In the genomic region with DNA sequence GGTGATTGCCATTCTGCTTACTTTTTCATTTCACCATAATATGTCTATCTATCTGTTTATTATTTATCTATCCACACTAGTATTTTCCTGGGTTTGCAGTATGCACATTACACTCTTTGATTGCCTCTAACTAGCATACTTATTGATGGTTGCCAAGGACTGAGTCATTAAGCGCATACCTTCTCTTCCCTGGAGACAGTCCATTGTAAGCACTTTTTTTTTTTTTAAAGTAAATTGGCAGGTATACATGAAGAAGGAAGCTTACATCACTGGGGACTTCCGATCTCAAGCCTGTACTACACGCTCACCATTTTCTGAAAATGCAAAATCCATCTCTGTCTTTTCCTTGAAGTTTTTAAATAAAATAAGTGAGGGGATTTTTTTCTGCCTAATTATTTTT, we compare ENCODE assay signal across 1 cellular context.
TF ChIP-seq lines count a peak whose summit lies in the region.

No MANE protein-coding gene starts in this region.

TF ChIP-seq in GM23338, 12 proteins besides CTCF, POLR2A, EP300 and RAD21 (continued from another document):
- TF ChIP-seq, protein P1, sequence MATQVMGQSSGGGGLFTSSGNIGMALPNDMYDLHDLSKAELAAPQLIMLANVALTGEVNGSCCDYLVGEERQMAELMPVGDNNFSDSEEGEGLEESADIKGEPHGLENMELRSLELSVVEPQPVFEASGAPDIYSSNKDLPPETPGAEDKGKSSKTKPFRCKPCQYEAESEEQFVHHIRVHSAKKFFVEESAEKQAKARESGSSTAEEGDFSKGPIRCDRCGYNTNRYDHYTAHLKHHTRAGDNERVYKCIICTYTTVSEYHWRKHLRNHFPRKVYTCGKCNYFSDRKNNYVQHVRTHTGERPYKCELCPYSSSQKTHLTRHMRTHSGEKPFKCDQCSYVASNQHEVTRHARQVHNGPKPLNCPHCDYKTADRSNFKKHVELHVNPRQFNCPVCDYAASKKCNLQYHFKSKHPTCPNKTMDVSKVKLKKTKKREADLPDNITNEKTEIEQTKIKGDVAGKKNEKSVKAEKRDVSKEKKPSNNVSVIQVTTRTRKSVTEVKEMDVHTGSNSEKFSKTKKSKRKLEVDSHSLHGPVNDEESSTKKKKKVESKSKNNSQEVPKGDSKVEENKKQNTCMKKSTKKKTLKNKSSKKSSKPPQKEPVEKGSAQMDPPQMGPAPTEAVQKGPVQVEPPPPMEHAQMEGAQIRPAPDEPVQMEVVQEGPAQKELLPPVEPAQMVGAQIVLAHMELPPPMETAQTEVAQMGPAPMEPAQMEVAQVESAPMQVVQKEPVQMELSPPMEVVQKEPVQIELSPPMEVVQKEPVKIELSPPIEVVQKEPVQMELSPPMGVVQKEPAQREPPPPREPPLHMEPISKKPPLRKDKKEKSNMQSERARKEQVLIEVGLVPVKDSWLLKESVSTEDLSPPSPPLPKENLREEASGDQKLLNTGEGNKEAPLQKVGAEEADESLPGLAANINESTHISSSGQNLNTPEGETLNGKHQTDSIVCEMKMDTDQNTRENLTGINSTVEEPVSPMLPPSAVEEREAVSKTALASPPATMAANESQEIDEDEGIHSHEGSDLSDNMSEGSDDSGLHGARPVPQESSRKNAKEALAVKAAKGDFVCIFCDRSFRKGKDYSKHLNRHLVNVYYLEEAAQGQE (IDR thresholded peaks at IDR 0.05; ENCODE audit: unreplicated experiment): no peak
- no peak for TF ChIP-seq CREB1 (CRISPR knock-in tag; IDR thresholded peaks at IDR 0.05; ENCODE audit: low read depth)
